Comparison of ENCODE assay signal across 1 cellular context in genomic region chrX:104137496-104137895, GRCh38.
TF ChIP-seq lines count a peak whose summit lies in the region.

No MANE protein-coding gene starts in this region.

TF ChIP-seq in WTC11, 78 proteins besides CTCF, POLR2A, EP300 and RAD21:
- TF ChIP-seq TEAD1 (CRISPR knock-in tag; IDR thresholded peaks at IDR 0.05), result no peak
- TF ChIP-seq ZBTB43 (CRISPR knock-in tag; IDR thresholded peaks at IDR 0.05), result no peak
- TF ChIP-seq MYBL2 (CRISPR knock-in tag; IDR thresholded peaks at IDR 0.05), result no peak
- TF ChIP-seq FOXP1 (CRISPR knock-in tag; IDR thresholded peaks at IDR 0.05; ENCODE audit: borderline replicate concordance), result no peak
- TF ChIP-seq ZNF219 (CRISPR knock-in tag; IDR thresholded peaks at IDR 0.05; ENCODE audit: borderline replicate concordance), result no peak
- no peak for TF ChIP-seq ATF2 (CRISPR knock-in tag; IDR thresholded peaks at IDR 0.05; ENCODE audit: borderline replicate concordance, low read depth)
- no peak for TF ChIP-seq NR2C2 (CRISPR knock-in tag; IDR thresholded peaks at IDR 0.05)
- no peak for TF ChIP-seq PRRX2 (CRISPR knock-in tag; IDR thresholded peaks at IDR 0.05)
- no peak for TF ChIP-seq MLX (CRISPR knock-in tag; IDR thresholded peaks at IDR 0.05)
- TF ChIP-seq, protein P1, sequence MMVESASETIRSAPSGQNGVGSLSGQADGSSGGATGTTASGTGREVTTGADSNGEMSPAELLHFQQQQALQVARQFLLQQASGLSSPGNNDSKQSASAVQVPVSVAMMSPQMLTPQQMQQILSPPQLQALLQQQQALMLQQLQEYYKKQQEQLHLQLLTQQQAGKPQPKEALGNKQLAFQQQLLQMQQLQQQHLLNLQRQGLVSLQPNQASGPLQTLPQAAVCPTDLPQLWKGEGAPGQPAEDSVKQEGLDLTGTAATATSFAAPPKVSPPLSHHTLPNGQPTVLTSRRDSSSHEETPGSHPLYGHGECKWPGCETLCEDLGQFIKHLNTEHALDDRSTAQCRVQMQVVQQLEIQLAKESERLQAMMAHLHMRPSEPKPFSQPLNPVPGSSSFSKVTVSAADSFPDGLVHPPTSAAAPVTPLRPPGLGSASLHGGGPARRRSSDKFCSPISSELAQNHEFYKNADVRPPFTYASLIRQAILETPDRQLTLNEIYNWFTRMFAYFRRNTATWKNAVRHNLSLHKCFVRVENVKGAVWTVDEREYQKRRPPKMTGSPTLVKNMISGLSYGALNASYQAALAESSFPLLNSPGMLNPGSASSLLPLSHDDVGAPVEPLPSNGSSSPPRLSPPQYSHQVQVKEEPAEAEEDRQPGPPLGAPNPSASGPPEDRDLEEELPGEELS (CRISPR knock-in tag; IDR thresholded peaks at IDR 0.05), result no peak
TF ChIP-seq in WTC11: peak in this region for 0.
